Comparison of ENCODE assay signal across 29 cellular contexts in the genomic region with DNA sequence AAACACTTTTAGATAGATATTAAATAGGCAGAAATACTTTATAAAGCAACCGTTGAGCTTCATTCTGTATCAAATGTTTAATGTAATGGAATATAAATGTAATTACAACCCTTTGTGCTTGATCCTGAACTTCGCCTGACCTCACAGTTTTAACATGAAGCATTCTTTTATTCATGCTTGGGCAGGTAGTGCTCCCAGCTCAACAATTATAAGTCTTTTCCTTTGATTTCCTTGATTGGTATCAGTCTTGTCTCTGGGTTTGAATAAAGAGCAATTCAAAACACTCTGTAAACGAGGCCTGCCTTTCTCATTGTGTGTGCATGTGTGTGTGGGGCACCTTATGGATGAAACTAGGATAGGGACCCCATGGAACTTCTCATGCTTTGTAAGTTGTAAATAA. TPM values are rescaled to one million over a fixed set of nuclear protein-coding genes. Genes with fewer than 3 reads are reported as not detected.
A peak's percentile ranks its signal among the peaks of the same experiment; 100 is the strongest.
DNase-seq lines count a peak whose midpoint lies in the region; ATAC-seq and TF ChIP-seq lines count a peak whose summit lies in the region.
"Had no signal": no experiment of that assay in that cellular context is flagged by ENCODE, and none has a peak within 500 bp of the region (broad histone marks: within the 10 kb centered on the region; RNA-seq: fewer than 3 reads in every experiment).

No MANE protein-coding gene starts in this region.

- peak; percentile 11 for DNase-seq in astrocyte of the hippocampus (ENCODE audit: low read depth, low spot score)
- DNase-seq in foreskin keratinocyte: peak in 1 of 2 donors; percentile 47
- DNase-seq in retina: peak; percentile 12
- DNase-seq in activated naive CD4-positive, alpha-beta T cell (lab: John Stamatoyannopoulos, UW): no peak
- no peak for DNase-seq in stimulated activated CD4-positive, alpha-beta T cell treated with anti-CD3 and anti-CD28 coated beads, Interleukin-15, amount 100 ng/mL, for 24 hours
- DNase-seq in islet precursor cell: no peak
- DNase-seq: activated CD4-positive, alpha-beta T cell treated with anti-CD3 and anti-CD28 coated beads, Interleukin-2, amount 50 U/mL, for 48 hours; activated gamma-delta T cell treated with Interleukin-2 at 50 U/mL for 16 hours; activated T-cell treated with anti-CD3 and anti-CD28 coated beads, Interleukin-2, amount 50 U/mL, for 48 hours; C1 segment of cervical spinal cord; cerebellar nuclear complex; H7; immature natural killer cell; KG1; mesenchymal stem cell; NCI-H1417; NCI-H2029 treated with DMSO at 0.1 percent for 48 hours; NCI-H345; NCI-H69; right cardiac atrium; SJCRH30; stimulated activated CD4-positive, alpha-beta T cell treated with anti-CD3 and anti-CD28 coated beads, Interleukin-4, amount 100 ng/mL, for 1 hour; T1000; tibial artery had no signal

- TF ChIP-seq CTCF in OCI-LY3 (IDR thresholded peaks at IDR 0.05; ENCODE audit: low read depth, low read length) (no peak), foreskin keratinocyte (conservative IDR thresholded peaks at IDR 0.05) (no peak)

- H3K27ac ChIP-seq in OCI-LY3 (ENCODE audit: low read length) (no peak overlapping the region), foreskin keratinocyte (peak overlapping the region; percentile 59)
- H3K27ac ChIP-seq: HL-60, parathyroid adenoma, SJCRH30, tibial artery had no signal

- H3K36me3 ChIP-seq in OCI-LY3 (replicated peaks; ENCODE audit: low read depth, low read length): no peaks in the 10 kb centered on the region
- H3K36me3 ChIP-seq: SJCRH30, tibial artery had no signal

- no peak overlapping the region for H2AFZ ChIP-seq in OCI-LY3 (ENCODE audit: low read depth, low read length)
- H2AFZ ChIP-seq: parathyroid adenoma had no signal

- H4K20me1 ChIP-seq in OCI-LY3 (ENCODE audit: insufficient read depth, low read length): peaks cover 87% of the 10 kb centered on the region

- peaks cover 100% of the 10 kb centered on the region for H3K79me2 ChIP-seq in OCI-LY3 (ENCODE audit: low read length)

- H3K9me3 ChIP-seq in OCI-LY3 (ENCODE audit: insufficient read depth, low read length): no peaks in the 10 kb centered on the region
- H3K9me3 ChIP-seq: SJCRH30, tibial artery had no signal

- H3K4me2 ChIP-seq in OCI-LY3 (ENCODE audit: low read length): 0 out of 2 replicates have a peak overlapping the region, but pooled peaks have one; percentile 6

- no peak overlapping the region for H3K4me3 ChIP-seq in OCI-LY3 (ENCODE audit: low read length)
- H3K4me3 ChIP-seq: SJCRH30, tibial artery had no signal

- H3K9ac ChIP-seq in OCI-LY3 (ENCODE audit: low read length): no peak overlapping the region
- H3K9ac ChIP-seq: parathyroid adenoma had no signal

- peaks cover 12% of the 10 kb centered on the region for H3K4me1 ChIP-seq in OCI-LY3 (ENCODE audit: low read length)
- peaks cover 35% of the 10 kb centered on the region for H3K4me1 ChIP-seq in foreskin keratinocyte
- H3K4me1 ChIP-seq: parathyroid adenoma had no signal

- H3K27me3 ChIP-seq in OCI-LY3 (ENCODE audit: low read depth, low read length) (no peaks in the 10 kb centered on the region), foreskin keratinocyte (no peaks in the 10 kb centered on the region)
- H3K27me3 ChIP-seq: SJCRH30, tibial artery had no signal

- ATAC-seq in foreskin keratinocyte: peak; percentile 58
- ATAC-seq: left lobe of liver, Panc1, right cardiac atrium had no signal

RNA-seq across cellular contexts. Expression of a gene that starts 6.8 kb away (rescaled TPM):
- 85.2 and 104 TPM in 2 replicates for total RNA-seq in foreskin keratinocyte
- polyA plus RNA-seq in foreskin keratinocyte: 39.5 and 49.5 TPM in 2 replicates

Comparison
In these comparisons a context has a peak if more than half of its experiments do, and no peak if none do; other contexts are left out.
1. DNase-seq: peak in astrocyte of the hippocampus (single experiment) and retina (single experiment); none in activated naive CD4-positive, alpha-beta T cell (0 of 4), stimulated activated CD4-positive, alpha-beta T cell treated with anti-CD3 and anti-CD28 coated beads, Interleukin-15, amount 100 ng/mL, for 24 hours (single experiment) and islet precursor cell (single experiment).